ENCODE assay signal across 11 cellular contexts in genomic region chr17:80942360-80943345, GRCh38. TPM values are rescaled to one million over a fixed set of nuclear protein-coding genes. Genes with fewer than 3 reads are reported as not detected.
DNase-seq lines count a peak whose midpoint lies in the region; ATAC-seq, FAIRE-seq and TF ChIP-seq lines count a peak whose summit lies in the region.
"Had no signal": no experiment of that assay in that cellular context is flagged by ENCODE, and none has a peak within 500 bp of the region (broad histone marks: within the 10 kb centered on the region; RNA-seq: fewer than 3 reads in every experiment).

No MANE protein-coding gene starts in this region.

- H3K27me3 ChIP-seq in RWPE2 (ENCODE audit: insufficient read depth, poor library complexity, severe bottlenecking) (no peaks in the 10 kb centered on the region), gastroesophageal sphincter (no peaks in the 10 kb centered on the region), ovary (no peaks in the 10 kb centered on the region)

- H3K4me3 ChIP-seq in RWPE2 (ENCODE audit: severe bottlenecking) (no peak overlapping the region), gastroesophageal sphincter (peak overlapping the region in 1 of 2 donors; percentile 24), ovary (no peak overlapping the region)

- intact Hi-C loops in ovary (cut with DNase I) = no loop called here

- ATAC-seq in RWPE2 (ENCODE audit: low read depth) = 0 out of 3 replicates have a peak, but pooled peaks have one; percentile 33
- ATAC-seq in gastroesophageal sphincter = peak; percentile 95

- H3K36me3 ChIP-seq in RWPE2 (ENCODE audit: low read depth) = peaks cover 29% of the 10 kb centered on the region
- peaks cover 0 to 40% of the 10 kb centered on the region in 2 donors for H3K36me3 ChIP-seq in gastroesophageal sphincter
- no peaks in the 10 kb centered on the region for H3K36me3 ChIP-seq in ovary

- H3K4me1 ChIP-seq in RWPE2 (ENCODE audit: insufficient read depth, poor library complexity, severe bottlenecking) (no peaks in the 10 kb centered on the region), gastroesophageal sphincter (peaks cover 0 to 48% (median 24%) of the 10 kb centered on the region in 3 donors), ovary (ENCODE audit: insufficient read depth) (peaks cover 13% of the 10 kb centered on the region)

- H3K9me3 ChIP-seq in RWPE2 (ENCODE audit: severe bottlenecking) (no peaks in the 10 kb centered on the region), gastroesophageal sphincter (no peaks in the 10 kb centered on the region), ovary (no peaks in the 10 kb centered on the region)

- TF ChIP-seq EP300 in gastroesophageal sphincter (IDR thresholded peaks at IDR 0.05) = no peak
- TF ChIP-seq EP300 in ovary (IDR thresholded peaks at IDR 0.05) = no peak

- 11 to 17% methylated on average over 11 to 24 of the region's 42 CpGs for WGBS in gastroesophageal sphincter (ENCODE audit: low coverage in 1 of 2), 2 donors
- WGBS in ovary, 3 donors = 25 to 27% (median 25%) methylated on average over 42 of the region's 42 CpGs

- peak; percentile 94 for DNase-seq in AG08396 (ENCODE audit: low spot score)
- DNase-seq in RWPE2 (ENCODE audit: low spot score) = peak; percentile 54
- peak; percentile 97 to 98 (median 98) for DNase-seq in ovary
- DNase-seq in GM12892 (ENCODE audit: insufficient read length) = no peak
- no peak for DNase-seq in activated CD8-positive, alpha-beta memory T cell treated with anti-CD3 and anti-CD28 coated beads for 24 hours
- no peak for DNase-seq in ecto neural progenitor cell (ENCODE audit: low spot score)
- DNase-seq in T-helper 9 cell = no peak
- DNase-seq: activated CD4-positive, CD25-positive, alpha-beta regulatory T cell treated with anti-CD3 and anti-CD28 coated beads, Interleukin-2, amount 50 U/mL, for 72 hours; H9; NCI-H2227 treated with DMSO at 0.1 percent for 48 hours had no signal

- no peak for TF ChIP-seq CTCF in RWPE2 (IDR thresholded peaks at IDR 0.05; ENCODE audit: poor library complexity, severe bottlenecking)
- peak in 3 of 4 experiments; percentile 5 to 58 (median 20) for TF ChIP-seq CTCF in gastroesophageal sphincter (IDR thresholded peaks at IDR 0.05)
- peak in 1 of 3 donors; percentile 9 for TF ChIP-seq CTCF in ovary (IDR thresholded peaks at IDR 0.05)

- TF ChIP-seq POLR2A in gastroesophageal sphincter (IDR thresholded peaks at IDR 0.05) (no peak), ovary (IDR thresholded peaks at IDR 0.05) (no peak), GM12892 (IDR thresholded peaks at IDR 0.05; ENCODE audit: low read depth, low read length) (no peak)

- no peak for FAIRE-seq in GM12892 (lab: Jason Lieb, UNC)

- H3K27ac ChIP-seq in RWPE2 (ENCODE audit: poor library complexity, severe bottlenecking) = no peak overlapping the region
- H3K27ac ChIP-seq in gastroesophageal sphincter = peak overlapping the region; percentile 72 to 94 (median 92)
- H3K27ac ChIP-seq in ovary = peak overlapping the region in 1 of 2 donors; percentile 65

RNA-seq across cellular contexts. Expression of gene CHMP6, which starts 49.0 kb away (rescaled TPM):
- total RNA-seq in gastroesophageal sphincter = 10 to 100 TPM; 17.6 to 26.0 (median 19.0) TPM
- 10 to 100 TPM; 18.5 to 29.7 (median 26.5) TPM for total RNA-seq in ovary
- 10 to 100 TPM; 25.6 to 27.5 TPM for polyA plus RNA-seq in ovary
- 11.9 TPM for polyA plus RNA-seq in GM12892 (2012; ENCODE audit: missing spikeins)

Comparison
In these comparisons a context has a peak if more than half of its experiments do, and no peak if none do; other contexts are left out.
1. DNase-seq: peak in AG08396 (single experiment), RWPE2 (single experiment) and ovary (5 of 5); none in GM12892 (single experiment), activated CD8-positive, alpha-beta memory T cell treated with anti-CD3 and anti-CD28 coated beads for 24 hours (single experiment), ecto neural progenitor cell (single experiment) and T-helper 9 cell (single experiment).